8 cellular contexts compared by ENCODE assay signal in genomic region chr11:3614742-3615171, GRCh38. TPM values are rescaled to one million over a fixed set of nuclear protein-coding genes. Genes with fewer than 3 reads are reported as not detected.
A peak's percentile ranks its signal among the peaks of the same experiment; 100 is the strongest.
DNase-seq lines count a peak whose midpoint lies in the region; ATAC-seq, FAIRE-seq and TF ChIP-seq lines count a peak whose summit lies in the region.

No MANE protein-coding gene starts in this region.

- no peak for FAIRE-seq in small intestine (lab: Jason Lieb, UNC)

- intact Hi-C loops in mucosa of descending colon (cut with DNase I, micrococcal nuclease), result no loop called here

- no peak overlapping the region for H3K4me3 ChIP-seq in mucosa of descending colon
- H3K4me3 ChIP-seq in small intestine (ENCODE audit: low read depth in 1 of 2, low read length in 2 of 2), result no peak overlapping the region

- H3K27me3 ChIP-seq in small intestine (ENCODE audit: control insufficient read depth in 2 of 2, insufficient read depth in 2 of 2, low read length in 2 of 2), result peaks cover 0 to 2% of the 10 kb centered on the region in 2 donors

- ATAC-seq in GM18868 (IDR thresholded peaks at IDR 0.05; ENCODE audit: unreplicated experiment) (peak; percentile 87), mucosa of descending colon (peak; percentile 28)

- no peak overlapping the region for H3K27ac ChIP-seq in small intestine (ENCODE audit: low read depth in 1 of 2, low read length in 1 of 2)

- H3K36me3 ChIP-seq in mucosa of descending colon (ENCODE audit: low read depth) (no peaks in the 10 kb centered on the region), small intestine (ENCODE audit: control insufficient read depth in 2 of 2, insufficient read depth in 2 of 2, low read length in 2 of 2) (no peaks in the 10 kb centered on the region)

- 65 to 75% (median 68%) methylated on average over 5 of the region's 5 CpGs for WGBS in small intestine, 3 donors

- H3K9me3 ChIP-seq in mucosa of descending colon (no peaks in the 10 kb centered on the region), small intestine (ENCODE audit: control insufficient read depth, low read depth) (no peaks in the 10 kb centered on the region)

- peak in 71 of 76 experiments; percentile 19 to 82 (median 63) for DNase-seq in HUDEP-2 (lab: John Stamatoyannopoulos, UW; ENCODE audit: unreplicated experiment in 76 of 76)
- peak; percentile 52 for DNase-seq in activated T-cell treated with anti-CD3 and anti-CD28 coated beads for 48 hours (ENCODE audit: low read depth)
- DNase-seq in mucosa of descending colon, result peak in 1 of 3 donors; percentile 9
- no peak for DNase-seq in HPDE6-E6E7 (ENCODE audit: extremely low spot score)
- no peak for DNase-seq in EL
- DNase-seq in small intestine, result no peak
- no peak for DNase-seq in NCI-H2171 treated with DMSO at 0.1 percent for 48 hours (lab: John Stamatoyannopoulos, UW)

- TF ChIP-seq CTCF in mucosa of descending colon (IDR thresholded peaks at IDR 0.05), result no peak

- H3K4me1 ChIP-seq in mucosa of descending colon (ENCODE audit: low read depth), result no peaks in the 10 kb centered on the region
- H3K4me1 ChIP-seq in small intestine (ENCODE audit: control insufficient read depth in 2 of 2, insufficient read depth in 1 of 2, low read depth in 1 of 2, low read length in 1 of 2), result no peaks in the 10 kb centered on the region

RNA-seq across cellular contexts. Expression of gene ART5, which starts 27.0 kb away (rescaled TPM):
- total RNA-seq in mucosa of descending colon, result not detected
- under 1 TPM in 1 of 3 donors, not detected in 2; 0.25 TPM for polyA plus RNA-seq in small intestine

RNA-seq across cellular contexts. Expression of gene ART1, which starts 30.2 kb away (rescaled TPM):
- total RNA-seq in mucosa of descending colon, result 1 to 10 TPM in 1 of 3 donors, not detected in 2; 1.8 TPM
- under 1 TPM in 1 of 3 donors, not detected in 2; 0.04 TPM for polyA plus RNA-seq in small intestine

RNA-seq across cellular contexts. Expression of gene CHRNA10, which starts 56.4 kb away (rescaled TPM):
- 1 to 10 TPM; 1.1 to 1.5 (median 1.4) TPM for total RNA-seq in mucosa of descending colon
- 1 to 10 TPM; 1.0 to 2.7 (median 1.8) TPM for polyA plus RNA-seq in small intestine

Comparison
In these comparisons a context has a peak if more than half of its experiments do, and no peak if none do; other contexts are left out.
1. DNase-seq: peak in HUDEP-2 (71 of 76) and activated T-cell treated with anti-CD3 and anti-CD28 coated beads for 48 hours (single experiment); none in HPDE6-E6E7 (single experiment), EL (single experiment), small intestine (single experiment) and NCI-H2171 treated with DMSO at 0.1 percent for 48 hours (single experiment).